Comparison of ENCODE assay signal across 16 cellular contexts in genomic region chr20:40702504-40702903, GRCh38. TPM values are rescaled to one million over a fixed set of nuclear protein-coding genes. Genes with fewer than 3 reads are reported as not detected.
A peak's percentile ranks its signal among the peaks of the same experiment; 100 is the strongest.
DNase-seq lines count a peak whose midpoint lies in the region; FAIRE-seq and TF ChIP-seq lines count a peak whose summit lies in the region.
"Had no signal": no experiment of that assay in that cellular context is flagged by ENCODE, and none has a peak within 500 bp of the region (broad histone marks: within the 10 kb centered on the region; RNA-seq: fewer than 3 reads in every experiment).

No MANE protein-coding gene starts in this region.

- CTCF ChIA-PET in AG04450 (lab: Charles Lee): interaction anchor here (1.2 to 1.4 kb wide), 2 partner anchors 39 to 261 kb away, joined by 4 read pairs; no protein-coding TSS in a partner anchor
- CTCF ChIA-PET in H1 (lab: Charles Lee; ENCODE audit: partially characterized antibody): interaction anchor here (0.9 to 3.1 kb wide), 4 partner anchors 8 to 261 kb away, joined by 3 to 12 read pairs (median 6); no protein-coding TSS in a partner anchor

- H3F3A ChIP-seq in OCI-LY1 (ENCODE audit: insufficient read depth, low read length): no peaks in the 10 kb centered on the region

- H2BK5ac ChIP-seq in H1 (ENCODE audit: low read depth, low read length): no peak overlapping the region

- H4K91ac ChIP-seq in H1 (replicated peaks; ENCODE audit: insufficient read length, low read length): no peak overlapping the region

- H3K9ac ChIP-seq in OCI-LY1 (ENCODE audit: low read length): no peak overlapping the region
- H3K9ac ChIP-seq in H1 (replicated peaks in 1 of 4; ENCODE audit: extremely low read depth in 1 of 4, low read depth in 3 of 4, low read length in 3 of 4): no peak overlapping the region

- H2BK15ac ChIP-seq in H1 (ENCODE audit: low read length): no peak overlapping the region

- H3K79me2 ChIP-seq in OCI-LY1 (ENCODE audit: insufficient read depth, low read length) (no peaks in the 10 kb centered on the region), H1 (ENCODE audit: control insufficient read depth in 1 of 2, insufficient read depth in 2 of 2, low read length in 2 of 2) (no peaks in the 10 kb centered on the region)

- H4K5ac ChIP-seq in H1 (ENCODE audit: insufficient read length, low read depth, low read length): no peak overlapping the region

- H3K9me2 ChIP-seq in OCI-LY1 (ENCODE audit: low read depth, low read length): no peaks in the 10 kb centered on the region

- no peak overlapping the region for H3K14ac ChIP-seq in H1 (ENCODE audit: insufficient read length)

- H2BK12ac ChIP-seq in H1 (ENCODE audit: low read depth, low read length): no peak overlapping the region

- H3K4ac ChIP-seq in H1 (replicated peaks; ENCODE audit: insufficient read length, low read depth, low read length): no peak overlapping the region

- H2BK20ac ChIP-seq in H1 (ENCODE audit: low read length): no peak overlapping the region

- no peaks in the 10 kb centered on the region for H3K23me2 ChIP-seq in H1 (ENCODE audit: low read depth, low read length)

- no peak overlapping the region for H2AFZ ChIP-seq in OCI-LY1 (ENCODE audit: low read length)
- no peak overlapping the region for H2AFZ ChIP-seq in H1 (ENCODE audit: low read length)

- H3K4me2 ChIP-seq in OCI-LY1 (ENCODE audit: low read length) (no peak overlapping the region), H1 (ENCODE audit: insufficient read depth in 1 of 2, low read depth in 2 of 2, low read length in 2 of 2) (no peak overlapping the region)

- POLR2A ChIA-PET in AG04450 (lab: Yijun Ruan, JAX) (no interaction called here), H1 (lab: Charles Lee; ENCODE audit: partially characterized antibody) (no interaction called here)

- H3K4me1 ChIP-seq in OCI-LY1 (ENCODE audit: insufficient read depth, low read length, severe bottlenecking): no peaks in the 10 kb centered on the region
- peaks cover 0 to 3% (median 0%) of the 10 kb centered on the region in 4 experiments; a peak in 1 of 7 replicates for H3K4me1 ChIP-seq in H1 (replicated peaks in 1 of 4; ENCODE audit: control insufficient read depth in 3 of 4, insufficient read depth in 4 of 4, low read length in 3 of 4)

- no peak overlapping the region for H2BK120ac ChIP-seq in H1 (replicated peaks; ENCODE audit: low read depth, low read length)

- TF ChIP-seq POLR2A in H1 (IDR thresholded peaks at IDR 0.05; ENCODE audit: control extremely low read depth in 1 of 2, low read depth in 2 of 2, low read length in 2 of 2): no peak

- no peak overlapping the region for H2AK5ac ChIP-seq in H1 (ENCODE audit: low read depth, low read length)

- H3K18ac ChIP-seq in H1 (ENCODE audit: extremely low read depth, low read length): no peak overlapping the region

- no peak for FAIRE-seq in H1 (lab: Jason Lieb, UNC)
- FAIRE-seq: GM12892 had no signal

- H3K23ac ChIP-seq in H1 (ENCODE audit: insufficient read length): no peak overlapping the region

- peak; percentile 23; the same call in 1 of the 2 replicates for TF ChIP-seq CTCF in AG04450 (IDR thresholded peaks at IDR 0.05; ENCODE audit: low read depth, low read length)
- peak; percentile 25 for TF ChIP-seq CTCF in GM06990 (IDR thresholded peaks at IDR 0.05; ENCODE audit: insufficient read depth, low read length, poor library complexity, severe bottlenecking)
- peak; percentile 53 for TF ChIP-seq CTCF in OCI-LY1 (IDR thresholded peaks at IDR 0.05; ENCODE audit: low read length)
- TF ChIP-seq CTCF in H1 (IDR thresholded peaks at IDR 0.05; ENCODE audit: control extremely low read depth in 1 of 3, insufficient read depth in 1 of 3, low read depth in 1 of 3, low read length in 3 of 3): peak in 2 of 3 experiments; percentile 41 to 43; a peak in 3 of 4 replicates

- peak; percentile 29 to 39; a peak in 1 of 4 replicates for TF ChIP-seq RAD21 in H1 (IDR thresholded peaks at IDR 0.05 in 1 of 2, conservative IDR thresholded peaks at IDR 0.05 in 1 of 2; ENCODE audit: low read depth in 2 of 2, low read length in 2 of 2)

- H3K27me3 ChIP-seq in AG04450 (ENCODE audit: control insufficient read depth, insufficient read depth, low read length) (no peaks in the 10 kb centered on the region), GM06990 (replicated peaks; ENCODE audit: control insufficient read depth, insufficient read depth, low read length) (peaks cover 3% of the 10 kb centered on the region), OCI-LY1 (ENCODE audit: insufficient read depth, low read length) (no peaks in the 10 kb centered on the region), H1 (replicated peaks in 1 of 4; ENCODE audit: control insufficient read depth in 3 of 4, extremely low read depth in 1 of 4, insufficient read depth in 3 of 4, low read length in 3 of 4) (peaks cover 0 to 10% (median 4%) of the 10 kb centered on the region in 4 experiments; a peak in 5 of 7 replicates)

- H3K9me3 ChIP-seq in AG04450 (ENCODE audit: control insufficient read depth, insufficient read depth, low read length) (no peaks in the 10 kb centered on the region), OCI-LY1 (ENCODE audit: low read length) (no peaks in the 10 kb centered on the region), H1 (ENCODE audit: insufficient read depth in 2 of 2, low read depth in 1 of 2, low read length in 1 of 2) (peaks cover 0 to 10% of the 10 kb centered on the region in 2 experiments; a peak in 2 of 4 replicates)

- DNase-seq in AG04450 (ENCODE audit: low read depth, low spot score): no peak
- DNase-seq in GM06990 (ENCODE audit: extremely low read depth, insufficient read length): no peak
- DNase-seq in H1 (ENCODE audit: low read depth in 1 of 2, low spot score in 2 of 2): no peak
- no peak for DNase-seq in substantia nigra (lab: John Stamatoyannopoulos, UW)
- no peak for DNase-seq in NCI-H510A (lab: John Stamatoyannopoulos, UW)
- DNase-seq in GDM1 (lab: John Stamatoyannopoulos, UW): no peak
- no peak for DNase-seq in NCI-H1417 treated with DMSO at 0.1 percent for 48 hours (lab: John Stamatoyannopoulos, UW)
- DNase-seq: activated CD4-positive, alpha-beta T cell treated with anti-CD3 and anti-CD28 coated beads for 4 hours; activated naive CD8-positive, alpha-beta T cell treated with anti-CD3 and anti-CD28 coated beads for 36 hours; left colon; NCI-H1436 treated with DMSO at 0.1 percent for 48 hours; NCI-H524; posterior cingulate gyrus had no signal

- H3K79me1 ChIP-seq in H1 (ENCODE audit: low read depth, low read length): no peaks in the 10 kb centered on the region

- no peak overlapping the region for H3K4me3 ChIP-seq in AG04450 (ENCODE audit: low read depth, low read length)
- H3K4me3 ChIP-seq in GM06990 (replicated peaks; ENCODE audit: low read depth, low read length): no peak overlapping the region
- H3K4me3 ChIP-seq in OCI-LY1 (ENCODE audit: low read depth, low read length, poor library complexity, severe bottlenecking): no peak overlapping the region
- no peak overlapping the region for H3K4me3 ChIP-seq in H1 (ENCODE audit: extremely low read depth in 1 of 4, insufficient read depth in 2 of 4, low read depth in 3 of 4, low read length in 4 of 4)

- H3K27ac ChIP-seq in AG04450 (ENCODE audit: low read depth, low read length): no peak overlapping the region
- H3K27ac ChIP-seq in OCI-LY1 (ENCODE audit: low read depth, low read length, poor library complexity, severe bottlenecking): no peak overlapping the region
- no peak overlapping the region for H3K27ac ChIP-seq in H1 (ENCODE audit: low read depth, low read length)
- H3K27ac ChIP-seq in substantia nigra (ENCODE audit: low read depth, low read length, poor library complexity, severe bottlenecking): no peak overlapping the region
- H3K27ac ChIP-seq: epithelial cell of prostate had no signal

- no peak for TF ChIP-seq EP300 in H1 (IDR thresholded peaks at IDR 0.05; ENCODE audit: borderline replicate concordance in 1 of 2, low read depth in 2 of 2, low read length in 2 of 2)

- no peaks in the 10 kb centered on the region for H4K20me1 ChIP-seq in OCI-LY1 (ENCODE audit: insufficient read depth, low read length)
- no peaks in the 10 kb centered on the region for H4K20me1 ChIP-seq in H1 (replicated peaks in 1 of 2; ENCODE audit: control insufficient read depth in 1 of 2, insufficient read depth in 2 of 2, low read length in 2 of 2)

- H3K36me3 ChIP-seq in GM06990 (ENCODE audit: control insufficient read depth, insufficient read depth, low read length): no peaks in the 10 kb centered on the region
- H3K36me3 ChIP-seq in OCI-LY1 (ENCODE audit: insufficient read depth, low read length): no peaks in the 10 kb centered on the region
- no peaks in the 10 kb centered on the region for H3K36me3 ChIP-seq in H1 (ENCODE audit: control insufficient read depth in 2 of 4, insufficient read depth in 4 of 4, low read length in 3 of 4)

- no peak overlapping the region for H3K56ac ChIP-seq in H1 (replicated peaks; ENCODE audit: insufficient read length, low read depth, low read length)

- WGBS in H1 (ENCODE audit: extremely low coverage in 1 of 2, insufficient coverage in 1 of 2, insufficient read length in 1 of 2, insufficient replicate concordance in 2 of 2, low coverage in 1 of 2, low lambda C conversion rate in 2 of 2, missing lambda C conversion rate in 1 of 2), 2 experiments: 86% methylated on average over 4 of the region's 4 CpGs; no CpG with 5 or more reads in 1 of the 2 experiments

- H4K8ac ChIP-seq in H1 (ENCODE audit: extremely low read depth, insufficient read depth, low read length): no peak overlapping the region

TF ChIP-seq in H1, 55 proteins besides CTCF, POLR2A, EP300 and RAD21:
- TF ChIP-seq SP2 (IDR thresholded peaks at IDR 0.05; ENCODE audit: low read length) (no peak), ZNF274 (IDR thresholded peaks at IDR 0.05; ENCODE audit: borderline replicate concordance, extremely low read depth, low read length) (no peak), TCF12 (IDR thresholded peaks at IDR 0.05; ENCODE audit: low read depth, low read length) (no peak), TEAD4 (IDR thresholded peaks at IDR 0.05; ENCODE audit: low read depth, low read length) (0 out of 2 replicates have a peak, but pooled peaks have one; percentile 18)

RNA-seq across cellular contexts. Expression of gene MAFB, which starts 13.5 kb away (rescaled TPM):
- polyA plus RNA-seq in AG04450 (2011; rRNA removed): 0.10 and 0.14 TPM in 2 replicates
- 0.09 and 0.23 TPM in 2 replicates for polyA minus RNA-seq in AG04450 (2011; rRNA and poly(A)+ RNA removed)
- 1.6 and 1.8 TPM in 2 replicates for total RNA-seq in H1 (2021; fragmentation: NEBNext Ultra II Directional; extraction: Animal tissue kit (Norgen Biotek cat#: 25700))
- polyA plus RNA-seq in H1 (2011; rRNA removed): 0.83 and 1.1 TPM in 2 replicates
- 0.54 TPM for polyA plus RNA-seq in H1 (2011; cell fraction: cytosol; rRNA removed)
- 1.4 TPM for polyA plus RNA-seq in H1 (2011; cell fraction: nucleus; rRNA removed)
- 0.77 to 1.4 TPM (median 1.2 TPM) in 4 replicates for polyA plus RNA-seq in H1 (2012, experiment 1 of 2)
- polyA plus RNA-seq in H1 (2012, experiment 2 of 2): 1.6 TPM
- 1.7 TPM for polyA plus RNA-seq in H1 (2013, experiment 1 of 2)
- polyA plus RNA-seq in H1 (2013, experiment 2 of 2): 1.4 TPM
- 0.66 and 0.76 TPM in 2 replicates for polyA minus RNA-seq in H1 (2011; rRNA and poly(A)+ RNA removed)
- 1.4 TPM for polyA minus RNA-seq in H1 (2011; cell fraction: cytosol; rRNA and poly(A)+ RNA removed)
- 4.2 TPM for polyA minus RNA-seq in H1 (2011; cell fraction: nucleus; rRNA and poly(A)+ RNA removed)
- total RNA-seq: activated naive CD8-positive, alpha-beta T cell treated with anti-CD3 and anti-CD28 coated beads for 36 hours had no signal
